Comparison of ENCODE assay signal across 12 cellular contexts in the genomic region with DNA sequence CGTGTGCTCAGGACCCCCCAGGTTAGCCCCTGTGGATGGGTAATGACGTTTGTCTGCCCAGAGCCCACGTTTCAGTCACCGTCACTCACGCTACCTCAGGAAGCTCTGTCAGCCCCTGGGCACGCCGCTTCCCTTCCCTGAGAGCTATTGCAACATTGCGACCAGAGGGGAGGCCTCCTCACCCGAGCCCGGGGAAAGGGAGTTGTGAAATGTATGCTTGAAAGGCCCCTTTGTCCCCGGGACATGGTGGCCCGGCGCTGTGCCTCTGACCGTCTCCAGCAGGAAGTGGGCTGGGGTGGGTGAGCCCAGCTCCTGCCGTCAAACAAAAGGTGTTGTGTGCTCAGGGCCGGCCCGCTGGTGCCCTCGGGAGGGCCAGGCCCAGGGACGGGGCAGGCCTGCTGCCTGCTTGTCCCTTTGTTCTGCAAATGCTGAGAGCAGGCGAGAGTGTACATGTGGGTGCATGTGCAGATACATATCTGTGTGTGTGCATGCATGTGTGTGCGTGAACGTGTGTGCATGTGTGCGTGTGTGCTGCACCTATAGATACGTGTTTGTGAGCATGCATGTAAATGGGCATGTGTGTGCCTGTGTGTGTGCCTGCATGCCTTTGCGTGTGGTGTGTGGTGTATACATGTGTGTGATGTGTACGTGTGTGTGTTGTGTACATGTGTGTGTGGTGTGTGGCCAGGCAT.
DNase-seq lines count a peak whose midpoint lies in the region; ATAC-seq lines count a peak whose summit lies in the region.
"Had no signal": no experiment of that assay in that cellular context is flagged by ENCODE, and none has a peak within 500 bp of the region (broad histone marks: within the 10 kb centered on the region; RNA-seq: fewer than 3 reads in every experiment).

No MANE protein-coding gene starts in this region.

- H3K4me3 Mint-ChIP-seq in natural killer cell treated with Interleukin-12 subunit alpha and Interleukin-12 subunit beta and Interleukin-15 and Interleukin-18, amount 100 ng/mL, for 72 hours: no peak overlapping the region
- H3K4me3 Mint-ChIP-seq: activated naive CD8-positive, alpha-beta T cell treated with anti-CD3 and anti-CD28 coated beads, Interleukin-2, amount 10 ng/mL, durations not matched to agents 7 days and 5 days; naive B cell; T-helper 2 cell treated with Interferon-gamma antibody and Interleukin-4, amounts not matched to agents 5 μg/mL and 100 μg/mL, for 36 hours had no signal

- no peaks in the 10 kb centered on the region for H3K4me1 Mint-ChIP-seq in natural killer cell treated with Interleukin-12 subunit alpha and Interleukin-12 subunit beta and Interleukin-15 and Interleukin-18, amount 100 ng/mL, for 72 hours (ENCODE audit: low read depth in 2 of 2)
- H3K4me1 Mint-ChIP-seq: activated naive CD8-positive, alpha-beta T cell treated with anti-CD3 and anti-CD28 coated beads, Interleukin-2, amount 10 ng/mL, durations not matched to agents 7 days and 5 days; naive B cell had no signal

- no peak overlapping the region for H3K27ac Mint-ChIP-seq in natural killer cell treated with Interleukin-12 subunit alpha and Interleukin-12 subunit beta and Interleukin-15 and Interleukin-18, amount 100 ng/mL, for 72 hours
- H3K27ac Mint-ChIP-seq: activated naive CD8-positive, alpha-beta T cell treated with anti-CD3 and anti-CD28 coated beads, Interleukin-2, amount 10 ng/mL, durations not matched to agents 7 days and 5 days; T-helper 2 cell treated with Interferon-gamma antibody and Interleukin-4, amounts not matched to agents 5 μg/mL and 100 μg/mL, for 36 hours had no signal

- ATAC-seq in Right ventricle myocardium superior (ENCODE audit: poor library complexity): no peak
- ATAC-seq in natural killer cell treated with Interleukin-12 subunit alpha and Interleukin-12 subunit beta and Interleukin-15 and Interleukin-18, amount 100 ng/mL, for 72 hours: peak; percentile 3 to 53
- ATAC-seq in HG03378 (IDR thresholded peaks at IDR 0.05; ENCODE audit: unreplicated experiment): no peak

- no peaks in the 10 kb centered on the region for H3K27me3 Mint-ChIP-seq in natural killer cell treated with Interleukin-12 subunit alpha and Interleukin-12 subunit beta and Interleukin-15 and Interleukin-18, amount 100 ng/mL, for 72 hours
- H3K27me3 Mint-ChIP-seq: activated naive CD8-positive, alpha-beta T cell treated with anti-CD3 and anti-CD28 coated beads, Interleukin-2, amount 10 ng/mL, durations not matched to agents 7 days and 5 days; naive B cell had no signal

- intact Hi-C loops in Right ventricle myocardium superior (cut with DNase I): no loop called here
- intact Hi-C loops in cardiac septum (cut with DNase I): no loop called here

- DNase-seq in Right ventricle myocardium superior: peak; percentile 34
- no peak for DNase-seq in cardiac septum (ENCODE audit: low spot score)
- peak; percentile 78 for DNase-seq in epidermal melanocyte (ENCODE audit: insufficient read length, low spot score)
- DNase-seq in natural killer cell treated with Interleukin-12 subunit alpha and Interleukin-12 subunit beta and Interleukin-15 and Interleukin-18, amount 100 ng/mL, for 72 hours (ENCODE audit: low spot score): peak; percentile 54
- DNase-seq in NCI-H2196 treated with DMSO at 0.1 percent for 48 hours (lab: John Stamatoyannopoulos, UW; ENCODE audit: unreplicated experiment): no peak
- DNase-seq in DMS79 treated with DMSO at 0.1 percent for 48 hours (lab: John Stamatoyannopoulos, UW): no peak
- no peak for DNase-seq in T-helper 9 cell
- DNase-seq: activated naive CD8-positive, alpha-beta T cell treated with anti-CD3 and anti-CD28 coated beads, Interleukin-2, amount 10 ng/mL, durations not matched to agents 7 days and 5 days; naive B cell; NCI-H1417 had no signal

- no peaks in the 10 kb centered on the region for H3K9me3 Mint-ChIP-seq in natural killer cell treated with Interleukin-12 subunit alpha and Interleukin-12 subunit beta and Interleukin-15 and Interleukin-18, amount 100 ng/mL, for 72 hours
- H3K9me3 Mint-ChIP-seq: activated naive CD8-positive, alpha-beta T cell treated with anti-CD3 and anti-CD28 coated beads, Interleukin-2, amount 10 ng/mL, durations not matched to agents 7 days and 5 days; naive B cell; T-helper 2 cell treated with Interferon-gamma antibody and Interleukin-4, amounts not matched to agents 5 μg/mL and 100 μg/mL, for 36 hours had no signal

- H3K36me3 Mint-ChIP-seq in natural killer cell treated with Interleukin-12 subunit alpha and Interleukin-12 subunit beta and Interleukin-15 and Interleukin-18, amount 100 ng/mL, for 72 hours: no peaks in the 10 kb centered on the region
- H3K36me3 Mint-ChIP-seq: activated naive CD8-positive, alpha-beta T cell treated with anti-CD3 and anti-CD28 coated beads, Interleukin-2, amount 10 ng/mL, durations not matched to agents 7 days and 5 days; naive B cell had no signal

Comparison
In these comparisons a context has a peak if more than half of its experiments do, and no peak if none do; other contexts are left out.
1. DNase-seq: peak in Right ventricle myocardium superior (single experiment), epidermal melanocyte (single experiment) and natural killer cell treated with Interleukin-12 subunit alpha and Interleukin-12 subunit beta and Interleukin-15 and Interleukin-18, amount 100 ng/mL, for 72 hours (single experiment); none in cardiac septum (single experiment), NCI-H2196 treated with DMSO at 0.1 percent for 48 hours (single experiment), DMS79 treated with DMSO at 0.1 percent for 48 hours (single experiment) and T-helper 9 cell (single experiment).
2. ATAC-seq: peak in natural killer cell treated with Interleukin-12 subunit alpha and Interleukin-12 subunit beta and Interleukin-15 and Interleukin-18, amount 100 ng/mL, for 72 hours (2 of 2); none in Right ventricle myocardium superior (single experiment) and HG03378 (single experiment).